ENCODE assay signal across 8 cellular contexts in genomic region chr7:17298840-17299476, GRCh38. TPM values are rescaled to one million over a fixed set of nuclear protein-coding genes. Genes with fewer than 3 reads are reported as not detected.
DNase-seq lines count a peak whose midpoint lies in the region; ATAC-seq and TF ChIP-seq lines count a peak whose summit lies in the region.

No MANE protein-coding gene starts in this region.

- TF ChIP-seq CTCF in GM12875 (IDR thresholded peaks at IDR 0.05; ENCODE audit: borderline replicate concordance, insufficient read depth, low read depth, low read length) = no peak
- no peak for TF ChIP-seq CTCF in nephron (IDR thresholded peaks at IDR 0.05; ENCODE audit: unreplicated experiment in 3 of 3)

- peak overlapping the region in 2 of 3 experiments; percentile 17 to 46 for H3K27ac Mint-ChIP-seq in nephron

- H3K9me3 Mint-ChIP-seq in nephron = peaks cover 2% of the 10 kb centered on the region

- H3K27me3 Mint-ChIP-seq in nephron (ENCODE audit: low read depth) = peaks cover 32% of the 10 kb centered on the region

- peaks cover 12% of the 10 kb centered on the region for H3K4me1 Mint-ChIP-seq in nephron

- peak overlapping the region; percentile 98 for H3K4me3 ChIP-seq in GM12875 (ENCODE audit: low read depth, low read length)

- POLR2A ChIA-PET in HEK293T (lab: Yijun Ruan, JAX) = interaction anchor here (1.0 kb wide), 2 partner anchors 309 to 718 kb away, joined by 3 read pairs; no protein-coding TSS in a partner anchor

- DNase-seq in HEK293T (ENCODE audit: extremely low spot score) (peak; percentile 33), NCI-H146 treated with DMSO at 0.1 percent for 48 hours (lab: John Stamatoyannopoulos, UW; ENCODE audit: unreplicated experiment) (peak; percentile 51), activated T-cell treated with anti-CD3 and anti-CD28 coated beads for 24 hours (ENCODE audit: low read depth) (peak; percentile 40), RKO (ENCODE audit: low spot score) (no peak)
- peak; percentile 67 for DNase-seq in stimulated activated naive CD8-positive, alpha-beta T cell treated with anti-CD3 and anti-CD28 coated beads, Interleukin-15, Interleukin-2, amounts not matched to agents 100 U/mL and 50 U/mL, for 24 hours

- H3K36me3 Mint-ChIP-seq in nephron (ENCODE audit: low read depth) = no peaks in the 10 kb centered on the region

- peak; percentile 71 for ATAC-seq in esophagus mucosa
- ATAC-seq in stimulated activated naive CD8-positive, alpha-beta T cell treated with anti-CD3 and anti-CD28 coated beads, Interleukin-15, Interleukin-2, amounts not matched to agents 100 U/mL and 50 U/mL, for 24 hours = peak; percentile 56

- CTCF ChIA-PET in HEK293T (lab: Yijun Ruan, JAX) = interaction anchor here (0.6 kb wide), 1 partner anchor 414 kb away, joined by 3 read pairs; no protein-coding TSS in a partner anchor

- peak overlapping the region; percentile 84 to 92 (median 91) for H3K4me3 Mint-ChIP-seq in nephron

TF ChIP-seq in HEK293T, 16 proteins besides CTCF, POLR2A, EP300 and RAD21:
- no peak for TF ChIP-seq ELF4 (IDR thresholded peaks at IDR 0.05)
- no peak for TF ChIP-seq CTBP1 (IDR thresholded peaks at IDR 0.05; ENCODE audit: borderline replicate concordance)
- no peak for TF ChIP-seq LEF1 (IDR thresholded peaks at IDR 0.05; ENCODE audit: borderline replicate concordance)
- no peak for TF ChIP-seq SUZ12 (IDR thresholded peaks at IDR 0.05)
- no peak for TF ChIP-seq TARDBP (IDR thresholded peaks at IDR 0.05)
- no peak for TF ChIP-seq FOXM1 (IDR thresholded peaks at IDR 0.05; ENCODE audit: borderline replicate concordance)
- no peak for TF ChIP-seq ARNT (IDR thresholded peaks at IDR 0.05)
- no peak for TF ChIP-seq NFRKB (IDR thresholded peaks at IDR 0.05)
- no peak for TF ChIP-seq L3MBTL2 (conservative IDR thresholded peaks at IDR 0.05)
- TF ChIP-seq FOXK2 (IDR thresholded peaks at IDR 0.05) = no peak
- TF ChIP-seq SP1 (IDR thresholded peaks at IDR 0.05) = no peak
- TF ChIP-seq HDGF (IDR thresholded peaks at IDR 0.05; ENCODE audit: borderline replicate concordance) = no peak
- TF ChIP-seq PKNOX1 (IDR thresholded peaks at IDR 0.05) = no peak
- TF ChIP-seq BHLHE40 (IDR thresholded peaks at IDR 0.05; ENCODE audit: borderline replicate concordance) = no peak
- TF ChIP-seq ZNF384 (IDR thresholded peaks at IDR 0.05) = no peak
- no peak for TF ChIP-seq FOXA1 (IDR thresholded peaks at IDR 0.05)

RNA-seq across cellular contexts. Expression of gene AHR, which starts 0.5 kb away (rescaled TPM):
- total RNA-seq in esophagus mucosa = 34.3 TPM
